In genomic region chr17:70071620-70072019, GRCh38 we compare ENCODE assay signal across 27 cellular contexts. TPM values are rescaled to one million over a fixed set of nuclear protein-coding genes. Genes with fewer than 3 reads are reported as not detected.
"Had no signal": no experiment of that assay in that cellular context is flagged by ENCODE, and none has a peak within 500 bp of the region (broad histone marks: within the 10 kb centered on the region; RNA-seq: fewer than 3 reads in every experiment).

No MANE protein-coding gene starts in this region.

- H3K27me3 ChIP-seq: dorsolateral prefrontal cortex, esophagus muscularis mucosa, foreskin keratinocyte, gastroesophageal sphincter, heart left ventricle, hepatocyte, left lung had no signal

- H3K9me3 ChIP-seq: esophagus muscularis mucosa, gastroesophageal sphincter, heart left ventricle, left lung, lower lobe of right lung, mucosa of descending colon had no signal

- H3K4me1 ChIP-seq: foreskin keratinocyte, left lung, lower lobe of right lung had no signal

- H3K27ac ChIP-seq: coronary artery, dorsolateral prefrontal cortex, esophagus muscularis mucosa, foreskin keratinocyte, gastroesophageal sphincter, heart left ventricle, hepatocyte, left lung, lower lobe of right lung had no signal

- H2AFZ ChIP-seq: hepatocyte had no signal

- ATAC-seq: foreskin keratinocyte, gastroesophageal sphincter, heart left ventricle, left cardiac atrium, left lung, left ventricle myocardium superior, lower lobe of right lung, mucosa of descending colon had no signal

- H3K79me2 ChIP-seq: hepatocyte had no signal

- H3K9me3 Mint-ChIP-seq: mesothelial cell of epicardium had no signal

- DNase-seq: dermis blood vessel endothelial cell; dorsolateral prefrontal cortex; effector CD4-positive, alpha-beta T cell; effector memory CD4-positive, alpha-beta T cell; foreskin keratinocyte; heart left ventricle; hypothalamus; immature natural killer cell; islet precursor cell; left cardiac atrium; left lung; left ventricle myocardium superior; lower lobe of right lung; mesenchymal stem cell; mucosa of descending colon had no signal

- H3K36me3 Mint-ChIP-seq: mesothelial cell of epicardium had no signal

- H3K4me3 Mint-ChIP-seq: immature natural killer cell, mesothelial cell of epicardium had no signal

- H3K36me3 ChIP-seq: esophagus muscularis mucosa, gastroesophageal sphincter, heart left ventricle, left lung, lower lobe of right lung had no signal

- H3K27ac Mint-ChIP-seq: immature natural killer cell, mesothelial cell of epicardium had no signal

- H3K4me3 ChIP-seq: coronary artery, dorsolateral prefrontal cortex, esophagus muscularis mucosa, gastroesophageal sphincter, heart left ventricle, hepatocyte, left lung, lower lobe of right lung, mucosa of descending colon had no signal

- FAIRE-seq: colon, endothelial cell of umbilical vein had no signal

- H3K4me1 Mint-ChIP-seq: immature natural killer cell had no signal

- H3K4me2 ChIP-seq: hepatocyte had no signal

RNA-seq across cellular contexts. Expression of gene KCNJ16, which starts 3.4 kb away (rescaled TPM):
- total RNA-seq: endothelial cell of umbilical vein, fibroblast of lung, fibroblast of villous mesenchyme, foreskin keratinocyte, left cardiac atrium, left ventricle myocardium superior, lung microvascular endothelial cell, mesenteric fat pad, myocyte had no signal
- polyA plus RNA-seq: fibroblast of lung, foreskin keratinocyte, immature natural killer cell had no signal
